Comparison of ENCODE assay signal across 11 cellular contexts in the genomic region with DNA sequence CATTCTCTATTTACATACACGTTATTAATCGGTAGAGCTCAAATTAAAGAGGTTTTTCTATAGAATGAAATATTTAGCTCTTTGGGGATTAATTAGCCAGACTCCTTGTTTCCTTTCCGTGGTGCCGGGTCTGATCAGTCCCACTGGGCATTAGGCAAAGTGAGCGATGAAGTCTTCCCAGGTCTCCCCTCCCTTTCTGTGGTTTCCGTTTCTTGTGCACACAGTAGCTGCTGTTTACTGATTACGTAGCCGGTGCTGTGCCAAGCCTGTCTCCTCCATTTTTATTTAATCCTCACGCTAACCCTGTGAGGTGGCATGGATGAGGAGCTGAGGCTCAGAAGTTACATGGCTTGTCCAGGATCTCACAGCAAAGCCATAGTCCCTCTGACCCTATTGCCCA. TPM values are rescaled to one million over a fixed set of nuclear protein-coding genes. Genes with fewer than 3 reads are reported as not detected.
A peak's percentile ranks its signal among the peaks of the same experiment; 100 is the strongest.
DNase-seq lines count a peak whose midpoint lies in the region; ATAC-seq and TF ChIP-seq lines count a peak whose summit lies in the region.
"Had no signal": no experiment of that assay in that cellular context is flagged by ENCODE, and none has a peak within 500 bp of the region (broad histone marks: within the 10 kb centered on the region; RNA-seq: fewer than 3 reads in every experiment).

No MANE protein-coding gene starts in this region.

- H3K4me3 Mint-ChIP-seq in activated naive CD4-positive, alpha-beta T cell treated with anti-CD3 and anti-CD28 coated beads, Interleukin-2, amount 50 U/mL, for 24 hours: peak overlapping the region; percentile 59
- peak overlapping the region; percentile 67 for H3K4me3 Mint-ChIP-seq in activated naive CD8-positive, alpha-beta T cell treated with anti-CD3 and anti-CD28 coated beads, Interleukin-2, amount 10 ng/mL, durations not matched to agents 7 days and 5 days
- H3K4me3 Mint-ChIP-seq: type B pancreatic cell had no signal

- H3K4me1 ChIP-seq in thyroid gland: peaks cover 7 to 21% of the 10 kb centered on the region in 2 donors
- H3K4me1 ChIP-seq: sigmoid colon had no signal

- H3K27ac Mint-ChIP-seq in activated naive CD4-positive, alpha-beta T cell treated with anti-CD3 and anti-CD28 coated beads, Interleukin-2, amount 50 U/mL, for 24 hours: no peak overlapping the region
- H3K27ac Mint-ChIP-seq in activated naive CD8-positive, alpha-beta T cell treated with anti-CD3 and anti-CD28 coated beads, Interleukin-2, amount 10 ng/mL, durations not matched to agents 7 days and 5 days: peak overlapping the region; percentile 85
- H3K27ac Mint-ChIP-seq: type B pancreatic cell had no signal

- H3K4me3 ChIP-seq in thyroid gland (replicated peaks in 1 of 3): no peak overlapping the region
- H3K4me3 ChIP-seq: sigmoid colon had no signal

- TF ChIP-seq CTCF in thyroid gland (IDR thresholded peaks at IDR 0.05): no peak

- H3K9me3 Mint-ChIP-seq in activated naive CD4-positive, alpha-beta T cell treated with anti-CD3 and anti-CD28 coated beads, Interleukin-2, amount 50 U/mL, for 24 hours: no peaks in the 10 kb centered on the region
- H3K9me3 Mint-ChIP-seq in activated naive CD8-positive, alpha-beta T cell treated with anti-CD3 and anti-CD28 coated beads, Interleukin-2, amount 10 ng/mL, durations not matched to agents 7 days and 5 days: no peaks in the 10 kb centered on the region
- H3K9me3 Mint-ChIP-seq: type B pancreatic cell had no signal

- intact Hi-C loops in thyroid gland (cut with DNase I): loop anchor here (10.0 kb wide), 1 partner anchor 126 kb away; no protein-coding TSS in a partner anchor

- peaks cover 12% of the 10 kb centered on the region for H3K4me1 Mint-ChIP-seq in activated naive CD4-positive, alpha-beta T cell treated with anti-CD3 and anti-CD28 coated beads, Interleukin-2, amount 50 U/mL, for 24 hours
- peaks cover 5% of the 10 kb centered on the region for H3K4me1 Mint-ChIP-seq in activated naive CD8-positive, alpha-beta T cell treated with anti-CD3 and anti-CD28 coated beads, Interleukin-2, amount 10 ng/mL, durations not matched to agents 7 days and 5 days

- ATAC-seq in activated naive CD8-positive, alpha-beta T cell treated with anti-CD3 and anti-CD28 coated beads, Interleukin-2, amount 10 ng/mL, durations not matched to agents 7 days and 5 days (ENCODE audit: low read depth): peak; percentile 75
- ATAC-seq in GM19397 (IDR thresholded peaks at IDR 0.05; ENCODE audit: unreplicated experiment) (no peak), HG03159 (IDR thresholded peaks at IDR 0.05; ENCODE audit: unreplicated experiment) (no peak)

- peak overlapping the region in 2 of 3 donors; percentile 39 to 52 for H3K27ac ChIP-seq in thyroid gland
- H3K27ac ChIP-seq: sigmoid colon had no signal

- TF ChIP-seq POLR2A in thyroid gland (IDR thresholded peaks at IDR 0.05): no peak

- no peaks in the 10 kb centered on the region for H3K27me3 Mint-ChIP-seq in activated naive CD4-positive, alpha-beta T cell treated with anti-CD3 and anti-CD28 coated beads, Interleukin-2, amount 50 U/mL, for 24 hours
- H3K27me3 Mint-ChIP-seq in activated naive CD8-positive, alpha-beta T cell treated with anti-CD3 and anti-CD28 coated beads, Interleukin-2, amount 10 ng/mL, durations not matched to agents 7 days and 5 days: no peaks in the 10 kb centered on the region
- H3K27me3 Mint-ChIP-seq: type B pancreatic cell had no signal

- H3K36me3 ChIP-seq in thyroid gland: peaks cover 0 to 16% of the 10 kb centered on the region in 2 donors

- DNase-seq in activated naive CD4-positive, alpha-beta T cell treated with anti-CD3 and anti-CD28 coated beads, Interleukin-2, amount 50 U/mL, for 16 hours: no peak
- DNase-seq in NCI-H526 (lab: John Stamatoyannopoulos, UW) (peak; percentile 55 to 78), thyroid gland (no peak)
- DNase-seq in activated naive CD8-positive, alpha-beta T cell treated with anti-CD3 and anti-CD28 coated beads, Interleukin-2, amount 10 ng/mL, durations not matched to agents 7 days and 5 days: no peak
- no peak for DNase-seq in activated CD8-positive, alpha-beta memory T cell treated with anti-CD3 and anti-CD28 coated beads, Interleukin-2, amount 50 U/mL, for 48 hours
- DNase-seq: sigmoid colon, T-helper 9 cell had no signal

- POLR2A ChIA-PET in activated naive CD8-positive, alpha-beta T cell treated with anti-CD3 and anti-CD28 coated beads, Interleukin-2, amount 10 ng/mL, durations not matched to agents 7 days and 5 days (lab: Charles Lee): interaction anchor here (0.7 to 1.6 kb wide), 2 partner anchors 10 to 364 kb away, joined by 3 to 5 read pairs; no protein-coding TSS in a partner anchor

- peaks cover 15% of the 10 kb centered on the region for H3K36me3 Mint-ChIP-seq in activated naive CD4-positive, alpha-beta T cell treated with anti-CD3 and anti-CD28 coated beads, Interleukin-2, amount 50 U/mL, for 24 hours
- peaks cover 23% of the 10 kb centered on the region for H3K36me3 Mint-ChIP-seq in activated naive CD8-positive, alpha-beta T cell treated with anti-CD3 and anti-CD28 coated beads, Interleukin-2, amount 10 ng/mL, durations not matched to agents 7 days and 5 days

- H3K9me3 ChIP-seq in thyroid gland: no peaks in the 10 kb centered on the region
- H3K9me3 ChIP-seq: sigmoid colon had no signal

- no peaks in the 10 kb centered on the region for H3K27me3 ChIP-seq in thyroid gland
- H3K27me3 ChIP-seq: sigmoid colon had no signal

- WGBS in thyroid gland, 2 donors: 92 to 94% methylated on average over 9 of the region's 9 CpGs

RNA-seq across cellular contexts. Expression of a gene that starts 9.0 kb away (rescaled TPM):
- 10 to 100 TPM; 12.3 to 12.5 TPM for total RNA-seq in activated naive CD8-positive, alpha-beta T cell treated with anti-CD3 and anti-CD28 coated beads, Interleukin-2, amount 10 ng/mL, durations not matched to agents 7 days and 5 days
- 10 to 100 TPM; 12.8 to 19.5 (median 13.6) TPM for total RNA-seq in thyroid gland

RNA-seq across cellular contexts. Expression of a gene that starts 27.4 kb away (rescaled TPM):
- total RNA-seq in activated naive CD8-positive, alpha-beta T cell treated with anti-CD3 and anti-CD28 coated beads, Interleukin-2, amount 10 ng/mL, durations not matched to agents 7 days and 5 days: 10 to 100 TPM; 35.7 to 36.9 TPM
- 10 to 100 TPM; 26.9 to 34.9 (median 32.3) TPM for total RNA-seq in thyroid gland

Comparison
In these comparisons a context has a peak if more than half of its experiments do, and no peak if none do; other contexts are left out.
1. DNase-seq: peak in NCI-H526 (2 of 2); none in activated naive CD4-positive, alpha-beta T cell treated with anti-CD3 and anti-CD28 coated beads, Interleukin-2, amount 50 U/mL, for 16 hours (single experiment), activated naive CD8-positive, alpha-beta T cell treated with anti-CD3 and anti-CD28 coated beads, Interleukin-2, amount 10 ng/mL, durations not matched to agents 7 days and 5 days (single experiment), thyroid gland (0 of 2) and activated CD8-positive, alpha-beta memory T cell treated with anti-CD3 and anti-CD28 coated beads, Interleukin-2, amount 50 U/mL, for 48 hours (single experiment).